ENCODE assay signal across 11 cellular contexts in genomic region chr9:37371565-37372464, GRCh38. TPM values are rescaled to one million over a fixed set of nuclear protein-coding genes. Genes with fewer than 3 reads are reported as not detected.
DNase-seq lines count a peak whose midpoint lies in the region; ATAC-seq, FAIRE-seq and TF ChIP-seq lines count a peak whose summit lies in the region.
"Had no signal": no experiment of that assay in that cellular context is flagged by ENCODE, and none has a peak within 500 bp of the region (broad histone marks: within the 10 kb centered on the region; RNA-seq: fewer than 3 reads in every experiment).

No MANE protein-coding gene starts in this region.

- DNase-seq in EH (ENCODE audit: low read depth) (peak; percentile 61), K562 (ENCODE audit: extremely low read depth in 1 of 4, low spot score in 3 of 4) (peak in 1 of 4 experiments; percentile 33), glomerular visceral epithelial cell (ENCODE audit: extremely low spot score) (no peak), PC-9 (no peak), activated gamma-delta T cell treated with Interleukin-2 at 50 U/mL for 16 hours (no peak), coronary artery (ENCODE audit: low spot score) (no peak)
- DNase-seq: lower lobe of right lung, RPMI8226 had no signal

- H3K27me3 ChIP-seq in K562 (ENCODE audit: control insufficient read depth in 2 of 2, insufficient read depth in 2 of 2, low read length in 2 of 2) (peaks cover under 1 to 7% of the 10 kb centered on the region in 2 experiments; a peak in 3 of 5 replicates), PC-9 (ENCODE audit: insufficient read depth, low read depth) (no peaks in the 10 kb centered on the region)
- H3K27me3 ChIP-seq: ascending aorta had no signal

- peak overlapping the region in 1 of 2 experiments; percentile 47; a peak in 2 of 4 replicates for H3K9ac ChIP-seq in K562 (ENCODE audit: insufficient read depth in 1 of 2, low read depth in 2 of 2, low read length in 2 of 2)

- H2AFZ ChIP-seq in K562 (ENCODE audit: low read depth, low read length) = no peak overlapping the region
- H2AFZ ChIP-seq in PC-9 = no peak overlapping the region

- no peaks in the 10 kb centered on the region for H3K9me1 ChIP-seq in K562 (ENCODE audit: control insufficient read depth, insufficient read depth, low read length)

- ATAC-seq in GM19397 (IDR thresholded peaks at IDR 0.05; ENCODE audit: unreplicated experiment) = peak; percentile 18
- ATAC-seq in HG03280 (IDR thresholded peaks at IDR 0.05; ENCODE audit: unreplicated experiment) = peak; percentile 2
- no peak; the same call in 2 of the 3 replicates for ATAC-seq in K562
- ATAC-seq: lower lobe of right lung had no signal

- H3K4me2 ChIP-seq in K562 (ENCODE audit: insufficient read depth, low read length) (no peak overlapping the region), PC-9 (no peak overlapping the region)

- no peak for TF ChIP-seq RAD21 in K562 (CRISPR knock-in tag; conservative IDR thresholded peaks at IDR 0.05 in 1 of 2, IDR thresholded peaks at IDR 0.05 in 1 of 2)

- intact Hi-C loops in K562 (cut with micrococcal nuclease) = no loop called here
- intact Hi-C loops in PC-9 (cut with micrococcal nuclease; ENCODE audit: unreplicated experiment) = no loop called here

- H3K4me1 ChIP-seq in K562 (replicated peaks in 1 of 2; ENCODE audit: control insufficient read depth in 2 of 2, insufficient read depth in 2 of 2, low read length in 2 of 2) (peaks cover 4 to 5% of the 10 kb centered on the region in 2 experiments; a peak in 2 of 5 replicates), PC-9 (replicated peaks; ENCODE audit: insufficient read depth) (no peaks in the 10 kb centered on the region)
- H3K4me1 ChIP-seq: ascending aorta, lower lobe of right lung had no signal

- no TSS peak for BruUV-seq in K562 (replicated peaks; lab: Mats Ljungman, UMichigan)
- BruUV-seq in PC-9 (replicated peaks; lab: Mats Ljungman, UMichigan) = no TSS peak

- no peaks in the 10 kb centered on the region for H3K9me3 ChIP-seq in K562 (replicated peaks; ENCODE audit: control insufficient read depth, insufficient read depth, low read depth, low read length)
- no peaks in the 10 kb centered on the region for H3K9me3 ChIP-seq in PC-9 (ENCODE audit: insufficient read depth, low read depth)
- H3K9me3 ChIP-seq: ascending aorta, lower lobe of right lung had no signal

- FAIRE-seq in K562 (lab: Jason Lieb, UNC) = no peak

- 20% methylated on average over 20 of the region's 20 CpGs for WGBS in K562 (ENCODE audit: insufficient coverage, low coverage, missing lambda C conversion rate)

- H3K36me3 ChIP-seq in K562 (ENCODE audit: control insufficient read depth, insufficient read depth, low read length) (no peaks in the 10 kb centered on the region), PC-9 (ENCODE audit: low read depth) (no peaks in the 10 kb centered on the region)
- H3K36me3 ChIP-seq: ascending aorta, lower lobe of right lung had no signal

- CTCF ChIA-PET in K562 (lab: Yijun Ruan, JAX; ENCODE audit: low intra/inter-chr PET ratio) = no interaction called here
- CTCF ChIA-PET in PC-9 (lab: Charles Lee) = no interaction called here

- no peaks in the 10 kb centered on the region for H4K20me1 ChIP-seq in K562 (replicated peaks; ENCODE audit: control insufficient read depth, insufficient read depth, low read length)
- H4K20me1 ChIP-seq in PC-9 (ENCODE audit: insufficient read depth) = no peaks in the 10 kb centered on the region

- in situ Hi-C loops in K562 (cut with MboI) = no loop called here

- TF ChIP-seq POLR2A in K562 (conservative IDR thresholded peaks at IDR 0.05) = no peak

- H3F3A ChIP-seq in PC-9 (ENCODE audit: insufficient read depth, low read depth) = no peaks in the 10 kb centered on the region

- no peak for TF ChIP-seq EP300 in K562 (IDR thresholded peaks at IDR 0.05; ENCODE audit: low read length)

- H3K9me2 ChIP-seq in PC-9 (ENCODE audit: insufficient read depth) = no peaks in the 10 kb centered on the region

- no peak overlapping the region for H3K4me3 ChIP-seq in K562
- no peak overlapping the region for H3K4me3 ChIP-seq in PC-9
- no peak overlapping the region for H3K4me3 ChIP-seq in coronary artery
- H3K4me3 ChIP-seq: ascending aorta, lower lobe of right lung had no signal

- H3K79me2 ChIP-seq in K562 (ENCODE audit: control insufficient read depth, insufficient read depth, low read length) = no peaks in the 10 kb centered on the region
- no peaks in the 10 kb centered on the region for H3K79me2 ChIP-seq in PC-9 (ENCODE audit: low read depth)

- no peak for TF ChIP-seq CTCF in K562 (IDR thresholded peaks at IDR 0.05 in 2 of 3, conservative IDR thresholded peaks at IDR 0.05 in 1 of 3; ENCODE audit: insufficient read depth in 2 of 3, low read depth in 1 of 3, low read length in 3 of 3)
- no peak for TF ChIP-seq CTCF in PC-9 (conservative IDR thresholded peaks at IDR 0.05)
- no peak for TF ChIP-seq CTCF in coronary artery (IDR thresholded peaks at IDR 0.05)

- POLR2A ChIA-PET in K562 (lab: Yijun Ruan, JAX) = interaction anchor here (0.5 to 1.0 kb wide), 6 partner anchors 11 to 483 kb away, joined by 3 to 4 read pairs (median 3); no protein-coding TSS in a partner anchor
- POLR2A ChIA-PET in PC-9 (lab: Charles Lee; ENCODE audit: unreplicated experiment) = no interaction called here

- H3K27ac ChIP-seq in K562 (ENCODE audit: extremely low read depth, low read depth, low read length) (no peak overlapping the region), PC-9 (no peak overlapping the region), coronary artery (no peak overlapping the region)
- H3K27ac ChIP-seq: ascending aorta, lower lobe of right lung had no signal

TF ChIP-seq in K562, 482 proteins besides CTCF, POLR2A, EP300 and RAD21 (continues in another document):
- TF ChIP-seq SAFB (IDR thresholded peaks at IDR 0.05; ENCODE audit: borderline replicate concordance, low read depth, low read length) (no peak), HDAC2 (IDR thresholded peaks at IDR 0.05) (no peak)

RNA-seq across cellular contexts. Expression of gene GRHPR, which starts 50.7 kb away (rescaled TPM):
- 153 and 249 TPM in 2 replicates for total RNA-seq in K562 (2011; cell fraction: chromatin; rRNA removed; ENCODE audit: low replicate concordance)
- 152 and 167 TPM in 2 replicates for total RNA-seq in K562 (2011; cell fraction: nucleolus; rRNA removed)
- total RNA-seq in K562 (2011; cell fraction: nucleoplasm; rRNA removed) = 169 and 188 TPM in 2 replicates
- total RNA-seq in K562 (2014; rRNA removed) (142 and 188 TPM in 2 replicates), K562 (2014; rRNA removed; fragmentation: Illumina TruSeq; extraction: Trizol) (60.4 and 81.2 TPM in 2 replicates), K562 (2015; rRNA removed; fragmentation: Illumina TruSeq; extraction: Trizol) (124 and 128 TPM in 2 replicates), K562 (2021) (120 TPM in 2 replicates), PC-9 (2021) (77.2 and 85.4 TPM in 2 replicates)
- polyA plus RNA-seq in K562 (2011; rRNA removed) (140 and 170 TPM in 2 replicates), K562 (2014; fragmentation: Illumina TruSeq; extraction: Trizol) (108 and 122 TPM in 2 replicates), K562 (2014; fragmentation: Nextera tagmentation; extraction: Ambion mirVana) (10 to 100 TPM; 38.9 to 59.0 TPM), K562 (2014; rRNA removed) (144 and 164 TPM in 2 replicates)
- polyA plus RNA-seq in K562 (2011; cell fraction: cytosol; rRNA removed) = 244 and 362 TPM in 2 replicates
- 198 and 228 TPM in 2 replicates for polyA plus RNA-seq in K562 (2011; cell fraction: nucleus; rRNA removed)
- polyA plus RNA-seq in K562 (2012) = 125 and 212 TPM in 2 replicates
- 88.7 and 103 TPM in 2 replicates for polyA minus RNA-seq in K562 (2011; rRNA and poly(A)+ RNA removed)
- polyA minus RNA-seq in K562 (2011; cell fraction: cytosol; rRNA and poly(A)+ RNA removed) = 76.4 and 82.6 TPM in 2 replicates
- polyA minus RNA-seq in K562 (2011; cell fraction: nucleus; rRNA and poly(A)+ RNA removed) = 75.5 and 95.9 TPM in 2 replicates
